In genomic region chr6:89131599-89131998, GRCh38 we compare ENCODE assay signal across 22 cellular contexts. TPM values are rescaled to one million over a fixed set of nuclear protein-coding genes. Genes with fewer than 3 reads are reported as not detected.
A peak's percentile ranks its signal among the peaks of the same experiment; 100 is the strongest.
DNase-seq lines count a peak whose midpoint lies in the region; ATAC-seq, FAIRE-seq and TF ChIP-seq lines count a peak whose summit lies in the region.
"Had no signal": no experiment of that assay in that cellular context is flagged by ENCODE, and none has a peak within 500 bp of the region (broad histone marks: within the 10 kb centered on the region; RNA-seq: fewer than 3 reads in every experiment).

No MANE protein-coding gene starts in this region.

- no peak overlapping the region for H3K4me3 ChIP-seq in lung
- no peak overlapping the region for H3K4me3 ChIP-seq in psoas muscle
- H3K4me3 ChIP-seq: A549; BLaER1 treated with 17β-estradiol and CSF1 and Interleukin-3, amounts not matched to agents 10 nM and 100 nM; GM23248 had no signal

- TF ChIP-seq CTCF in CD14-positive monocyte (IDR thresholded peaks at IDR 0.05) (no peak), lung (IDR thresholded peaks at IDR 0.05; ENCODE audit: control extremely low read depth, extremely low read depth) (no peak), psoas muscle (IDR thresholded peaks at IDR 0.05) (no peak)

- H3K36me3 Mint-ChIP-seq in CD14-positive monocyte, result peaks cover 0 to 5% of the 10 kb centered on the region in 2 donors

- intact Hi-C loops in CD14-positive monocyte (cut with micrococcal nuclease) (no loop called here), psoas muscle (cut with DNase I) (no loop called here), left colon (cut with DNase I, micrococcal nuclease) (no loop called here)

- H3K27ac ChIP-seq in lung (ENCODE audit: low read depth in 1 of 2, low read length in 1 of 2), result no peak overlapping the region
- H3K27ac ChIP-seq in psoas muscle, result peak overlapping the region; percentile 38
- H3K27ac ChIP-seq: A549; BLaER1 treated with 17β-estradiol and CSF1 and Interleukin-3, amounts not matched to agents 10 nM and 100 nM; GM23248 had no signal

- H3K4me1 ChIP-seq in lung (ENCODE audit: control insufficient read depth in 2 of 2, insufficient read depth in 2 of 2, low read length in 2 of 2) (no peaks in the 10 kb centered on the region), psoas muscle (no peaks in the 10 kb centered on the region)
- H3K4me1 ChIP-seq: A549; BE2C; BLaER1 treated with 17β-estradiol and CSF1 and Interleukin-3, amounts not matched to agents 10 nM and 100 nM had no signal

- 92 to 94% methylated on average over 3 of the region's 3 CpGs for WGBS in lung, 2 donors
- WGBS in psoas muscle, 3 donors, result 51 to 68% (median 52%) methylated on average over 3 of the region's 3 CpGs

- peaks cover 19% of the 10 kb centered on the region for H3K4me1 Mint-ChIP-seq in CD14-positive monocyte
- H3K4me1 Mint-ChIP-seq: CD4-positive, alpha-beta memory T cell had no signal

- peaks cover 14 to 23% (median 21%) of the 10 kb centered on the region in 7 donors for H3K9me3 Mint-ChIP-seq in CD14-positive monocyte

- peak; percentile 54 for FAIRE-seq in GM12891 (lab: Jason Lieb, UNC)
- FAIRE-seq: A549, GM19239, H1 had no signal

- H3K4me3 Mint-ChIP-seq in CD14-positive monocyte, result no peak overlapping the region
- H3K4me3 Mint-ChIP-seq: CD4-positive, alpha-beta memory T cell; H9 had no signal

- no peak for ATAC-seq in lung (ENCODE audit: insufficient read depth, low FRiP score)
- ATAC-seq in psoas muscle, result peak in 1 of 4 donors; percentile 55
- ATAC-seq in left colon, result no peak
- no peak for ATAC-seq in GM19324 (IDR thresholded peaks at IDR 0.05; ENCODE audit: low FRiP score, unreplicated experiment)
- ATAC-seq in GM19452 (IDR thresholded peaks at IDR 0.05; ENCODE audit: unreplicated experiment), result no peak
- ATAC-seq: A549, HCT116 had no signal

- H3K27ac Mint-ChIP-seq in CD14-positive monocyte, result peak overlapping the region in 4 of 7 donors; percentile 35 to 60 (median 38)
- H3K27ac Mint-ChIP-seq: CD4-positive, alpha-beta memory T cell; H9 had no signal

- H3K36me3 ChIP-seq in lung (ENCODE audit: control insufficient read depth in 2 of 2, insufficient read depth in 2 of 2, low read length in 2 of 2), result no peaks in the 10 kb centered on the region
- H3K36me3 ChIP-seq in psoas muscle (ENCODE audit: insufficient read depth in 1 of 2, low read depth in 1 of 2), result peaks cover 0 to 6% of the 10 kb centered on the region in 2 donors
- H3K36me3 ChIP-seq: BE2C; BLaER1 treated with 17β-estradiol and CSF1 and Interleukin-3, amounts not matched to agents 10 nM and 100 nM had no signal

- TF ChIP-seq POLR2A in GM12891 (IDR thresholded peaks at IDR 0.05; ENCODE audit: low read depth, low read length), result no peak

- no peaks in the 10 kb centered on the region for H3K27me3 Mint-ChIP-seq in CD14-positive monocyte (ENCODE audit: low read depth in 3 of 3)
- H3K27me3 Mint-ChIP-seq: CD4-positive, alpha-beta memory T cell had no signal

- DNase-seq in CD14-positive monocyte (ENCODE audit: low spot score), result no peak
- DNase-seq in GM12891 (ENCODE audit: insufficient read length, low spot score), result no peak
- DNase-seq in lung (ENCODE audit: low spot score), result peak; percentile 4
- DNase-seq in psoas muscle, result no peak
- DNase-seq in left colon, result no peak
- DNase-seq: 8988T; ACHN; BE2C; Calu3; CD4-positive, alpha-beta memory T cell; COR-L47; DMS79 treated with DMSO at 0.1 percent for 48 hours; GF-D8; GM23248; H9 had no signal

- H3K9me3 ChIP-seq in lung (ENCODE audit: control insufficient read depth in 2 of 2, insufficient read depth in 1 of 2, low read length in 1 of 2) (peaks cover 0 to 2% of the 10 kb centered on the region in 2 donors), psoas muscle (no peaks in the 10 kb centered on the region)
- H3K9me3 ChIP-seq: A549, BE2C had no signal

- H3K27me3 ChIP-seq in lung (ENCODE audit: control insufficient read depth, insufficient read depth), result no peaks in the 10 kb centered on the region
- no peaks in the 10 kb centered on the region for H3K27me3 ChIP-seq in psoas muscle (ENCODE audit: insufficient read depth in 3 of 3, low read length in 2 of 3)
- H3K27me3 ChIP-seq: BE2C; BLaER1 treated with 17β-estradiol and CSF1 and Interleukin-3, amounts not matched to agents 10 nM and 100 nM had no signal

TF ChIP-seq in GM12891, 5 proteins besides CTCF, POLR2A, EP300 and RAD21:
- TF ChIP-seq POU2F2 (IDR thresholded peaks at IDR 0.05; ENCODE audit: low read depth, low read length) (no peak), TAF1 (IDR thresholded peaks at IDR 0.05; ENCODE audit: low read depth, low read length) (no peak), SPI1 (IDR thresholded peaks at IDR 0.05; ENCODE audit: low read depth, low read length) (no peak), POLR2AphosphoS5 (IDR thresholded peaks at IDR 0.05; ENCODE audit: low read depth, low read length) (no peak), PAX5 (IDR thresholded peaks at IDR 0.05; ENCODE audit: insufficient read depth, low read length, severe bottlenecking) (no peak)

RNA-seq across cellular contexts. Expression of gene SRSF12, which starts 13.7 kb away (rescaled TPM):
- under 1 TPM in 1 of 2 donors, not detected in 1; 0.04 TPM for polyA plus RNA-seq in CD14-positive monocyte
- 0.30 TPM for polyA plus RNA-seq in GM12891 (2012; ENCODE audit: low read depth, missing spikeins)
- 1 to 10 TPM in 1 of 2 donors, under 1 TPM in 1; 0.49 to 4.0 TPM for total RNA-seq in lung
- under 1 TPM; 0.55 to 0.79 TPM for polyA plus RNA-seq in lung
- total RNA-seq in psoas muscle, result under 1 TPM; 0.21 to 0.71 (median 0.24) TPM
- under 1 TPM; 0.09 to 0.29 (median 0.13) TPM for polyA plus RNA-seq in psoas muscle
- total RNA-seq in left colon, result under 1 TPM in 1 of 2 donors, not detected in 1; 0.53 TPM
- total RNA-seq: CD4-positive, alpha-beta memory T cell had no signal

RNA-seq across cellular contexts. Expression of gene PM20D2, which starts 14.3 kb away (rescaled TPM):
- polyA plus RNA-seq in CD14-positive monocyte (1 to 10 TPM; 1.2 to 2.1 TPM), lung (1 to 10 TPM; 3.1 to 5.8 TPM), psoas muscle (10 to 100 TPM in 1 of 3 donors, 1 to 10 TPM in 2; 2.7 to 24.2 (median 7.0) TPM)
- 4.0 TPM for polyA plus RNA-seq in GM12891 (2012; ENCODE audit: low read depth, missing spikeins)
- total RNA-seq in lung (10 to 100 TPM in 1 of 2 donors, 1 to 10 TPM in 1; 7.5 to 21.5 TPM), psoas muscle (10 to 100 TPM; 13.1 to 56.2 (median 25.0) TPM), left colon (10 to 100 TPM in 1 of 2 donors, 1 to 10 TPM in 1; 10.0 to 11.8 TPM)

RNA-seq across cellular contexts. Expression of gene PNRC1, which starts 51.0 kb away (rescaled TPM):
- polyA plus RNA-seq in CD14-positive monocyte, result 100 to 1,000 TPM; 348 to 398 TPM
- 42.8 TPM for polyA plus RNA-seq in GM12891 (2012; ENCODE audit: low read depth, missing spikeins)
- 100 to 1,000 TPM; 127 to 329 TPM for total RNA-seq in lung
- 100 to 1,000 TPM in 1 of 2 donors, 10 to 100 TPM in 1; 54.9 to 155 TPM for polyA plus RNA-seq in lung
- 100 to 1,000 TPM; 236 to 552 (median 436) TPM for total RNA-seq in psoas muscle
- 100 to 1,000 TPM in 2 of 3 donors, 10 to 100 TPM in 1; 74.3 to 285 (median 156) TPM for polyA plus RNA-seq in psoas muscle
- 100 to 1,000 TPM in 1 of 2 donors, 10 to 100 TPM in 1; 73.1 to 138 TPM for total RNA-seq in left colon
